1 cellular context compared by ENCODE assay signal in the genomic region with DNA sequence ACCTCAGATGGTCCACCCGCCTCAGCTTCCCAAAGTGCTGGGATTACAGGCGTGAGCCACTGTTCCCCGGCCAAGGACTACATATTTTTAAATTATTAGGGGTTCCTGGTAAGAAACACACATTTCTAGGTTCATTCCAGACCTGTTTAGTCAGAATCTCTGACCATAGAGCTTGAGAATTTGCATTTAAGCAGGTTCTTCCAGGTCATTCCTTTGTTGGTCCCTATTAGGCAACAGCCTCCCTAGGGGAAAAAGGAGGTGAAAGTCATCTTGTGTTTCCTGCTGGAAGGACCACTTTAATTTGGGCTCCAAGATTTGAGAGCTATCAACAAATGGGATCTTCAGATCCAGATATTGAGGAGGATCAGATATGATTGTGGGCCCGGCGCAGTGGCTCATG.
A peak's percentile ranks its signal among the peaks of the same experiment; 100 is the strongest.
TF ChIP-seq lines count a peak whose summit lies in the region.

No MANE protein-coding gene starts in this region.

TF ChIP-seq in H1, 55 proteins besides CTCF, POLR2A, EP300 and RAD21:
- TF ChIP-seq CHD1 (IDR thresholded peaks at IDR 0.05; ENCODE audit: low read depth, low read length) (no peak), CEBPB (IDR thresholded peaks at IDR 0.05; ENCODE audit: low read depth, low read length) (0 out of 2 replicates have a peak, but pooled peaks have one; percentile 33), CHD2 (IDR thresholded peaks at IDR 0.05; ENCODE audit: low read length) (no peak), EGR1 (IDR thresholded peaks at IDR 0.05; ENCODE audit: borderline replicate concordance, low read depth, low read length) (no peak), CREB1 (IDR thresholded peaks at IDR 0.05) (no peak), SRF (IDR thresholded peaks at IDR 0.05; ENCODE audit: low read depth, low read length) (no peak), CBX8 (IDR thresholded peaks at IDR 0.05; ENCODE audit: borderline replicate concordance, low read depth, low read length) (no peak), BCL11A (IDR thresholded peaks at IDR 0.05; ENCODE audit: low read depth in 2 of 2, low read length in 2 of 2) (no peak)
